8 cellular contexts compared by ENCODE assay signal in the genomic region with DNA sequence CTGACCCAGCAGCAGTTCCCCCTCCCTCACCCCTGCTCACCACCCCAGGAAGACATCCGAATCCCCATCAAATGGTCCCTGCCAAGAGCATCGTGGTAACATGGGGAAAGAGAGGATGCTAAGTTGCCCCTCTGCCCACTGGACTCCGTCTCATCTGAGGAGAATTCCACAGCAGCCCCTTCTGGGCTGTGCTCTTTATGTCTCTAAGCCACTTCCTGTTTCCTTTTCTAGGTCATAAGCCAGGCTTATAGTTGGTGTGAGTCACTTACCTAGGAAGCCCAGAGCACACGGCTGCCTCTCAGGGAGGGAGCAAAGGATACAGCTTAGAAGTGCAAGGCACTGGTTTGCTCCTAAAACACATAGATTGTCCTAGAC.
DNase-seq lines count a peak whose midpoint lies in the region; ATAC-seq, FAIRE-seq and TF ChIP-seq lines count a peak whose summit lies in the region.

No MANE protein-coding gene starts in this region.

- no peak for TF ChIP-seq CTCF in A549 (IDR thresholded peaks at IDR 0.05)

- no peak overlapping the region for H3K23ac ChIP-seq in mesenchymal stem cell (ENCODE audit: low read length in 2 of 2)

- H3K4me1 ChIP-seq in A549 (peaks cover 45% of the 10 kb centered on the region), adipocyte (ENCODE audit: control insufficient read depth, insufficient read depth, low read length) (peaks cover 47% of the 10 kb centered on the region), mesenchymal stem cell (ENCODE audit: control insufficient read depth, insufficient read depth, low read depth, low read length) (peaks cover 15% of the 10 kb centered on the region)

- H2BK120ac ChIP-seq in mesenchymal stem cell (ENCODE audit: low read depth, low read length), result peak overlapping the region; percentile 56

- CTCF ChIA-PET in A549 (lab: Yijun Ruan, JAX), result interaction anchor here (1.1 to 2.2 kb wide), 4 partner anchors 15 to 187 kb away, joined by 3 to 5 read pairs (median 4); no protein-coding TSS in a partner anchor

- no peak overlapping the region for H3K9ac ChIP-seq in adipocyte (ENCODE audit: low read length)
- peak overlapping the region; percentile 45 for H3K9ac ChIP-seq in mesenchymal stem cell (ENCODE audit: low read length)

- no peak overlapping the region for H3K4me3 ChIP-seq in A549
- peak overlapping the region; percentile 2 for H3K4me3 ChIP-seq in adipocyte (ENCODE audit: low read length)
- H3K4me3 ChIP-seq in mesenchymal stem cell (ENCODE audit: insufficient read depth in 1 of 2, low read depth in 1 of 2, low read length in 2 of 2), result no peak overlapping the region

- POLR2A ChIA-PET in A549 (lab: Yijun Ruan, JAX), result interaction anchor here (1.9 kb wide), 1 partner anchor 22 kb away, joined by 4 read pairs; no protein-coding TSS in a partner anchor

- H3K36me3 ChIP-seq in adipocyte (ENCODE audit: control insufficient read depth, insufficient read depth, low read length, severe bottlenecking) (no peaks in the 10 kb centered on the region), mesenchymal stem cell (ENCODE audit: control insufficient read depth in 1 of 2, insufficient read depth in 2 of 2, low read depth in 1 of 2, low read length in 2 of 2) (no peaks in the 10 kb centered on the region)

- H3K27ac ChIP-seq in A549 (peak overlapping the region; percentile 71 to 80), mesenchymal stem cell (ENCODE audit: low read length, poor library complexity, severe bottlenecking) (peak overlapping the region; percentile 45)

- peak overlapping the region in 1 of 2 experiments; percentile 9 for H3K14ac ChIP-seq in mesenchymal stem cell (ENCODE audit: low read length in 2 of 2)

- H2BK12ac ChIP-seq in mesenchymal stem cell (ENCODE audit: low read length in 2 of 2), result peak overlapping the region; percentile 46 to 67

- WGBS in A549 (ENCODE audit: missing lambda C conversion rate), result 44% methylated on average over 4 of the region's 4 CpGs
- 26% methylated on average over 4 of the region's 4 CpGs for WGBS in mesenchymal stem cell

- no peak overlapping the region for H2BK5ac ChIP-seq in mesenchymal stem cell (ENCODE audit: low read depth, low read length, poor library complexity, severe bottlenecking)

- peak overlapping the region; percentile 55 to 95 for H3K18ac ChIP-seq in mesenchymal stem cell (ENCODE audit: low read depth in 1 of 2, low read length in 2 of 2)

- H2AFZ ChIP-seq in mesenchymal stem cell (ENCODE audit: low read depth, low read length), result peak overlapping the region; percentile 29

- TF ChIP-seq POLR2A in A549 (IDR thresholded peaks at IDR 0.05; ENCODE audit: low read length), result no peak

- H4K91ac ChIP-seq in mesenchymal stem cell (ENCODE audit: low read length), result peak overlapping the region; percentile 87

- H3K79me1 ChIP-seq in mesenchymal stem cell (replicated peaks; ENCODE audit: low read length, poor library complexity, severe bottlenecking), result no peaks in the 10 kb centered on the region

- peak; percentile 71 to 74; a peak in 5 of 6 replicates for ATAC-seq in A549
- peak; percentile 27 for ATAC-seq in GM21381 (IDR thresholded peaks at IDR 0.05; ENCODE audit: unreplicated experiment)

- no peak for TF ChIP-seq EP300 in A549 (IDR thresholded peaks at IDR 0.05)

- H3K27me3 ChIP-seq in adipocyte (replicated peaks; ENCODE audit: control insufficient read depth, insufficient read depth, low read length) (no peaks in the 10 kb centered on the region), mesenchymal stem cell (ENCODE audit: control insufficient read depth in 1 of 2, insufficient read depth in 1 of 2, low read length in 2 of 2) (no peaks in the 10 kb centered on the region)

- H2BK15ac ChIP-seq in mesenchymal stem cell (ENCODE audit: low read depth, poor library complexity, severe bottlenecking), result no peak overlapping the region

- TF ChIP-seq RAD21 in A549 (conservative IDR thresholded peaks at IDR 0.05 in 1 of 2, IDR thresholded peaks at IDR 0.05 in 1 of 2), result no peak

- peak overlapping the region; percentile 90 for H4K8ac ChIP-seq in mesenchymal stem cell (ENCODE audit: low read length)

- peak overlapping the region; percentile 51 for H3K4me2 ChIP-seq in A549
- no peak overlapping the region for H3K4me2 ChIP-seq in mesenchymal stem cell (ENCODE audit: low read length, poor library complexity, severe bottlenecking)

- DNase-seq in A549 (ENCODE audit: low read depth in 1 of 2, low spot score in 1 of 2), result peak; percentile 54 to 64
- DNase-seq in RPMI8226, result peak; percentile 26
- peak; percentile 38 for DNase-seq in adipocyte (ENCODE audit: low read depth)
- peak; percentile 84 for DNase-seq in mesenchymal stem cell
- no peak for DNase-seq in HuH-7.5 (ENCODE audit: low spot score)
- DNase-seq in foreskin melanocyte, result no peak
- DNase-seq in NCI-H446 (lab: John Stamatoyannopoulos, UW), result no peak

- peak overlapping the region; percentile 44 for H2AK5ac ChIP-seq in mesenchymal stem cell (ENCODE audit: low read length, severe bottlenecking)

- FAIRE-seq in A549 (lab: Jason Lieb, UNC), result no peak

- H3K9me3 ChIP-seq in A549 (0 out of 3 replicates have a peak, but pooled peaks cover 1% of the 10 kb centered on the region), adipocyte (ENCODE audit: control insufficient read depth, low read length) (no peaks in the 10 kb centered on the region), mesenchymal stem cell (ENCODE audit: control insufficient read depth, low read length) (no peaks in the 10 kb centered on the region)

- H3K4ac ChIP-seq in mesenchymal stem cell (ENCODE audit: low read depth in 1 of 2, low read length in 2 of 2), result peak overlapping the region; percentile 55 to 69

TF ChIP-seq in A549, 52 proteins besides CTCF, POLR2A, EP300 and RAD21:
- TF ChIP-seq RARB (CRISPR knock-in tag; IDR thresholded peaks at IDR 0.05) (no peak), HES2 (IDR thresholded peaks at IDR 0.05) (no peak), FOSL2 (IDR thresholded peaks at IDR 0.05) (no peak), FOSL2 (CRISPR knock-in tag; IDR thresholded peaks at IDR 0.05) (peak; percentile 31; the same call in 1 of the 2 replicates), EHMT2 (IDR thresholded peaks at IDR 0.05; ENCODE audit: low read depth) (no peak), MYC (IDR thresholded peaks at IDR 0.05; ENCODE audit: borderline replicate concordance, low read length) (no peak), SMC3 (IDR thresholded peaks at IDR 0.05) (no peak), ZSCAN20 (CRISPR knock-in tag; IDR thresholded peaks at IDR 0.05) (no peak), MAX (IDR thresholded peaks at IDR 0.05) (0 out of 2 replicates have a peak, but pooled peaks have one; percentile 26), JUN (IDR thresholded peaks at IDR 0.05) (no peak), USF2 (IDR thresholded peaks at IDR 0.05) (no peak), FOXS1 (CRISPR knock-in tag; IDR thresholded peaks at IDR 0.05) (no peak)
- TF ChIP-seq, protein P1, sequence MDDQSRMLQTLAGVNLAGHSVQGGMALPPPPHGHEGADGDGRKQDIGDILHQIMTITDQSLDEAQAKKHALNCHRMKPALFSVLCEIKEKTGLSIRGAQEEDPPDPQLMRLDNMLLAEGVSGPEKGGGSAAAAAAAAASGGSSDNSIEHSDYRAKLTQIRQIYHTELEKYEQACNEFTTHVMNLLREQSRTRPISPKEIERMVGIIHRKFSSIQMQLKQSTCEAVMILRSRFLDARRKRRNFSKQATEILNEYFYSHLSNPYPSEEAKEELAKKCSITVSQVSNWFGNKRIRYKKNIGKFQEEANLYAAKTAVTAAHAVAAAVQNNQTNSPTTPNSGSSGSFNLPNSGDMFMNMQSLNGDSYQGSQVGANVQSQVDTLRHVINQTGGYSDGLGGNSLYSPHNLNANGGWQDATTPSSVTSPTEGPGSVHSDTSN (IDR thresholded peaks at IDR 0.05), result no peak
TF ChIP-seq in A549: peak in this region for 2.

Comparison
In these comparisons a context has a peak if more than half of its experiments do, and no peak if none do; other contexts are left out.
1. DNase-seq: peak in A549 (2 of 2), RPMI8226 (single experiment), adipocyte (single experiment) and mesenchymal stem cell (single experiment); none in HuH-7.5 (single experiment), foreskin melanocyte (single experiment) and NCI-H446 (0 of 2).